Comparison of ENCODE assay signal across 14 cellular contexts in the genomic region with DNA sequence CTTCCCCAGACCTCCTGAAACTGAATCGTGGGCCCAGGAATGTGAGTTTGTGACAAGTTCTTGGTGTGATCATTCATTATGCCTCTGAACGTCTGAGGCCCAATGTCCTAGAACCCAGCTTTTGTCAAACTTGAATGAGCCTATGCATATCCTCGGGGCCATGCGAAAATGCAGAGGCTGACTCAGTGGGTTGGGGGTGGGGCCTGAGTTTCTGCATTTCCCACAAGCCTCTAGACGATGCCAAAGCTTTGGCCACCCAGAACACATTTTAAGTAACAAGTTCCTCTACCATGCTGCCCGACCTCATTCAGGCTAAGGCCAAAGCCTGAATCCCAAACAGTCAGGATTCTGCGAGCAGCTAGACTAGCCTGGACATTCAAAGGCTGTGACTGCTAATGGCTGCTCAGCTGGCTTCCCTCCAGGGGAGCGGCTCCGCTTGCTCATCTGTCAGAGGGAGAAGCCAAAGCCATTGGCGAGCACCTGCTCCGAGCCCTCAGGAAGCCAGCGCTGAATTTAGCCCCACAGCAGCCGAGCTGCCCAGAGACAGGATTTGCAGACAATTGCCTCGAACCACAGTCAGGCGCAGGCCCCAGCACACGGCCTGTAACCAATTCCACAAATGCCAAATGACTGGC.
DNase-seq lines count a peak whose midpoint lies in the region; ATAC-seq lines count a peak whose summit lies in the region.
"Had no signal": no experiment of that assay in that cellular context is flagged by ENCODE, and none has a peak within 500 bp of the region (broad histone marks: within the 10 kb centered on the region; RNA-seq: fewer than 3 reads in every experiment).

No MANE protein-coding gene starts in this region.

- no peaks in the 10 kb centered on the region for H3K9me3 ChIP-seq in iPS-15b (ENCODE audit: control insufficient read depth, insufficient read depth, low read length)
- H3K9me3 ChIP-seq: upper lobe of left lung had no signal

- H3K4me1 ChIP-seq in iPS-15b (ENCODE audit: control insufficient read depth, insufficient read depth, low read length): peaks cover 16% of the 10 kb centered on the region
- H3K4me1 ChIP-seq: upper lobe of left lung had no signal

- H3K9ac ChIP-seq in iPS-15b (ENCODE audit: low read depth, low read length): no peak overlapping the region

- peak overlapping the region; percentile 14 for H3K4me3 ChIP-seq in iPS-15b (ENCODE audit: low read depth, low read length)
- H3K4me3 ChIP-seq: smooth muscle cell, upper lobe of left lung had no signal

- no peaks in the 10 kb centered on the region for H3K27me3 ChIP-seq in iPS-15b (ENCODE audit: control insufficient read depth, insufficient read depth, low read length)
- H3K27me3 ChIP-seq: upper lobe of left lung had no signal

- H3K36me3 ChIP-seq in iPS-15b (ENCODE audit: control insufficient read depth, insufficient read depth, low read length): no peaks in the 10 kb centered on the region
- H3K36me3 ChIP-seq: upper lobe of left lung had no signal

- ATAC-seq in GM21381 (IDR thresholded peaks at IDR 0.05; ENCODE audit: unreplicated experiment): no peak

- DNase-seq in NCI-H748 (lab: John Stamatoyannopoulos, UW; ENCODE audit: unreplicated experiment) (peak; percentile 72), NCI-H748 treated with DMSO at 0.1 percent for 48 hours (lab: John Stamatoyannopoulos, UW) (no peak), RPMI8226 (peak; percentile 26), AML-193 (lab: John Stamatoyannopoulos, UW) (no peak)
- no peak for DNase-seq in activated effector memory CD4-positive, alpha-beta T cell treated with Interleukin-2 at 50 U/mL for 16 hours
- no peak for DNase-seq in activated naive CD4-positive, alpha-beta T cell (lab: John Stamatoyannopoulos, UW)
- DNase-seq: ACHN, activated gamma-delta T cell treated with Interleukin-2 at 50 U/mL for 16 hours, DMS79 treated with DMSO at 0.1 percent for 48 hours, HFFc6 had no signal

Comparison
In these comparisons a context has a peak if more than half of its experiments do, and no peak if none do; other contexts are left out.
1. DNase-seq: peak in NCI-H748 (single experiment) and RPMI8226 (single experiment); none in NCI-H748 treated with DMSO at 0.1 percent for 48 hours (single experiment), AML-193 (0 of 2), activated effector memory CD4-positive, alpha-beta T cell treated with Interleukin-2 at 50 U/mL for 16 hours (single experiment) and activated naive CD4-positive, alpha-beta T cell (0 of 4).